1 cellular context compared by ENCODE assay signal in genomic region chr3:50220109-50220508, GRCh38.
TF ChIP-seq lines count a peak whose summit lies in the region.

No MANE protein-coding gene starts in this region.

TF ChIP-seq in H1, 55 proteins besides CTCF, POLR2A, EP300 and RAD21:
- TF ChIP-seq POU5F1 (IDR thresholded peaks at IDR 0.05; ENCODE audit: low read depth, low read length) (no peak), ATF3 (IDR thresholded peaks at IDR 0.05; ENCODE audit: insufficient read depth, low read depth, low read length) (no peak), SP4 (IDR thresholded peaks at IDR 0.05; ENCODE audit: low read length) (no peak), EZH2 (IDR thresholded peaks at IDR 0.05; ENCODE audit: low read depth, low read length, severe bottlenecking) (no peak), CTBP2 (IDR thresholded peaks at IDR 0.05; ENCODE audit: borderline replicate concordance, insufficient read depth, insufficient read length, low read length) (no peak), MAX (IDR thresholded peaks at IDR 0.05) (no peak), BACH1 (IDR thresholded peaks at IDR 0.05; ENCODE audit: low read length) (no peak), ZNF274 (IDR thresholded peaks at IDR 0.05; ENCODE audit: borderline replicate concordance, extremely low read depth, low read length) (no peak), BRCA1 (IDR thresholded peaks at IDR 0.05; ENCODE audit: low read depth, low read length) (no peak), KDM1A (IDR thresholded peaks at IDR 0.05; ENCODE audit: borderline replicate concordance, low read length) (no peak), NRF1 (IDR thresholded peaks at IDR 0.05; ENCODE audit: low read depth, low read length) (no peak), USF2 (IDR thresholded peaks at IDR 0.05; ENCODE audit: low read length) (no peak), PHF8 (conservative IDR thresholded peaks at IDR 0.05; ENCODE audit: low read depth, low read length) (no peak), TCF12 (IDR thresholded peaks at IDR 0.05; ENCODE audit: low read depth, low read length) (no peak), SP1 (IDR thresholded peaks at IDR 0.05; ENCODE audit: low read depth, low read length) (no peak), SIN3A (conservative IDR thresholded peaks at IDR 0.05 in 1 of 2, IDR thresholded peaks at IDR 0.05 in 1 of 2; ENCODE audit: low read depth in 1 of 2, low read length in 2 of 2) (no peak)
